In the genomic region with DNA sequence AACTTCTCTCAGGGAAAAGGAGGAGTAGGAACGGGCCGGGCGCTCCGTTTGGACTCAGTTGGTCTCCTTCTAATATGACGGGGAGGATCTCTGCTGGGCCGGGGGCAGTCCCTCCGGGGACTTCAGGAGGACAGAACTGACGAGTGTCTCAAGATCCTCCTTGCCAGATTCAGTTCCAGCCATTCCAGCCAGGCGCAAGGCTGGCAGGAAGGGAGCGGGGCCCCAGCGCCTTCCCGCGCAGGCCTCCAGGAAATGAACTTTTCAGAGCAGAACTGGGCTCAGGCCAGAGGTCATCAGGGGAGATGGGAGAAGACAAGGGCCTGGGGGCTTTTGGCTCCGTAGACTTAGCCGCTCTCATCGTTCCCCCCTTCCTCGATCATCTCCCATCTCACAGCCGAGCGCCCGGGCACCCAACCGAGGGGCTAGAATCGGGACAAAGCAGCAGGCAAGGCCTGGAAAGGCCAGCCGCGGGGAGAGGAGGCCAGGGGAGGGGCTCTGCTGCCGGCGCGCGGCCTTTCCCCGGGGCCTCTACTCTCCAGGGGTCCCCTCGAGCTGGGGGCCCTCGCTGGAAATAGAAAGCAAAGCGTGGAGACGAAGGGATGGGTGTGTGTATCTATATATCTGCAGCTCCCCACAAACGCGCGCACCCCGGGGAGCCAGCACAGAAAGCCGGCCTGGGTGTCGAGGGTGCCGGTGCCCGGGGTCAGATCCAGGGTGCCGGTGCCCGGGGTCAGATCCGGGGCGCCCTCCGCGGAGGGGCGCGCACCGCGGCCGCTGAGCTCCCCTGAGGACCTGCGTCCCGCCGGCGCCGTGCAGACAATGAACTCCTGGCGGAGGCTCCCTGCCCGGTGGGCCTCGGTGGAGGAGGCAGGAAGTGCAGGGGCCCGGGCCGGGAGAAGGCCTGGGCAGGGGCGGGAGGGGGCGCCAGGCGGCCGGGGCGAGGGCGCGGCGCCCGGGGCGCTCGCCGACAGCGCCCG, we compare ENCODE assay signal across 7 cellular contexts.
DNase-seq lines count a peak whose midpoint lies in the region; ATAC-seq lines count a peak whose summit lies in the region.

No MANE protein-coding gene starts in this region.

- H3K36me3 Mint-ChIP-seq in activated naive CD8-positive, alpha-beta T cell treated with anti-CD3 and anti-CD28 coated beads, Interleukin-2, amount 50 U/mL, for 24 hours (ENCODE audit: low read depth): no peaks in the 10 kb centered on the region
- no peaks in the 10 kb centered on the region for H3K36me3 Mint-ChIP-seq in stimulated activated naive CD8-positive, alpha-beta T cell treated with anti-CD3 and anti-CD28 coated beads, Interleukin-15, Interleukin-2, amounts not matched to agents 100 ng/mL and 50 ng/mL, for 24 hours (ENCODE audit: low read depth)

- peaks cover 10% of the 10 kb centered on the region for H3K4me1 Mint-ChIP-seq in activated naive CD8-positive, alpha-beta T cell treated with anti-CD3 and anti-CD28 coated beads, Interleukin-2, amount 50 U/mL, for 24 hours
- peaks cover 10% of the 10 kb centered on the region for H3K4me1 Mint-ChIP-seq in stimulated activated naive CD8-positive, alpha-beta T cell treated with anti-CD3 and anti-CD28 coated beads, Interleukin-15, Interleukin-2, amounts not matched to agents 100 ng/mL and 50 ng/mL, for 24 hours (ENCODE audit: low read depth)

- H3K9me3 Mint-ChIP-seq in activated naive CD8-positive, alpha-beta T cell treated with anti-CD3 and anti-CD28 coated beads, Interleukin-2, amount 50 U/mL, for 24 hours: no peaks in the 10 kb centered on the region
- no peaks in the 10 kb centered on the region for H3K9me3 Mint-ChIP-seq in stimulated activated naive CD8-positive, alpha-beta T cell treated with anti-CD3 and anti-CD28 coated beads, Interleukin-15, Interleukin-2, amounts not matched to agents 100 ng/mL and 50 ng/mL, for 24 hours

- ATAC-seq in GM19023 (IDR thresholded peaks at IDR 0.05; ENCODE audit: unreplicated experiment) (peak; percentile 12), HG03066 (IDR thresholded peaks at IDR 0.05; ENCODE audit: low read depth, unreplicated experiment) (peak; percentile 5)
- peak; percentile 14 for ATAC-seq in activated naive CD8-positive, alpha-beta T cell treated with anti-CD3 and anti-CD28 coated beads, Interleukin-2, amount 50 U/mL, for 24 hours

- peaks cover 37% of the 10 kb centered on the region for H3K27me3 Mint-ChIP-seq in activated naive CD8-positive, alpha-beta T cell treated with anti-CD3 and anti-CD28 coated beads, Interleukin-2, amount 50 U/mL, for 24 hours
- H3K27me3 Mint-ChIP-seq in stimulated activated naive CD8-positive, alpha-beta T cell treated with anti-CD3 and anti-CD28 coated beads, Interleukin-15, Interleukin-2, amounts not matched to agents 100 ng/mL and 50 ng/mL, for 24 hours: peaks cover 40% of the 10 kb centered on the region

- no peak overlapping the region for H3K4me3 Mint-ChIP-seq in activated naive CD8-positive, alpha-beta T cell treated with anti-CD3 and anti-CD28 coated beads, Interleukin-2, amount 50 U/mL, for 24 hours
- peak overlapping the region; percentile 26 for H3K4me3 Mint-ChIP-seq in stimulated activated naive CD8-positive, alpha-beta T cell treated with anti-CD3 and anti-CD28 coated beads, Interleukin-15, Interleukin-2, amounts not matched to agents 100 ng/mL and 50 ng/mL, for 24 hours

- no peak overlapping the region for H3K27ac Mint-ChIP-seq in activated naive CD8-positive, alpha-beta T cell treated with anti-CD3 and anti-CD28 coated beads, Interleukin-2, amount 50 U/mL, for 24 hours
- no peak overlapping the region for H3K27ac Mint-ChIP-seq in stimulated activated naive CD8-positive, alpha-beta T cell treated with anti-CD3 and anti-CD28 coated beads, Interleukin-15, Interleukin-2, amounts not matched to agents 100 ng/mL and 50 ng/mL, for 24 hours

- peak; percentile 12 for DNase-seq in activated naive CD8-positive, alpha-beta T cell treated with anti-CD3 and anti-CD28 coated beads, Interleukin-2, amount 50 U/mL, for 24 hours
- DNase-seq in islet precursor cell (peak; percentile 81), HPDE6-E6E7 (ENCODE audit: extremely low spot score) (no peak), globus pallidus (ENCODE audit: low spot score) (no peak)

Comparison
In these comparisons a context has a peak if more than half of its experiments do, and no peak if none do; other contexts are left out.
1. DNase-seq: peak in activated naive CD8-positive, alpha-beta T cell treated with anti-CD3 and anti-CD28 coated beads, Interleukin-2, amount 50 U/mL, for 24 hours (single experiment) and islet precursor cell (single experiment); none in HPDE6-E6E7 (single experiment) and globus pallidus (single experiment).
2. Peak in every context shown above with its lines, with median percentiles within 50 percentile points of each other: ATAC-seq.